Comparison of ENCODE assay signal across 6 cellular contexts in the genomic region with DNA sequence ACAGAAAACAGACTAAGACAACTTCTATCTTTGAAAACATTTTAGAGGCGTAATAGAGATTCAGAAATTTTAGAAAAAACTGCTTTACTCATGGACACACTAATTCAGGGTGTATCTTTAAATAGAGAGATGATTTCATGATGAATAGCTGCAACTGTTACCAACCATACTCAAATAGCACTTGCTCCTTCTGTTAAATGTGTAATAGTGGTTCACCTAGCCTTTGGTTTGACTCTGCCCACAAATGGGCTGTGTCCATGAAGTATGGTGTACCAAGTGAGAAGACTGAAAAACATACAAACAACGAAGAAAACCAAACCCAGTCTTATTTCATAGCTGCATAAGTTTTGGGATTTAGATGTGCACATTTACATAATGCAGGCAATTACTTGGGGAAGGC.
"Had no signal": no experiment of that assay in that cellular context is flagged by ENCODE, and none has a peak within 500 bp of the region (broad histone marks: within the 10 kb centered on the region; RNA-seq: fewer than 3 reads in every experiment).

No MANE protein-coding gene starts in this region.

- ATAC-seq: HepG2, K562 had no signal

- H3K4me3 ChIP-seq: K562 had no signal

- H3K27ac ChIP-seq: HL-60 had no signal

- DNase-seq: IMR-90, KBM-7, KG1 had no signal
